Comparison of ENCODE assay signal across 20 cellular contexts in genomic region chr7:29308424-29308823, GRCh38.
"Had no signal": no experiment of that assay in that cellular context is flagged by ENCODE, and none has a peak within 500 bp of the region (broad histone marks: within the 10 kb centered on the region; RNA-seq: fewer than 3 reads in every experiment).

No MANE protein-coding gene starts in this region.

- H3K9ac ChIP-seq: parathyroid adenoma had no signal

- H3K27ac ChIP-seq: esophagus squamous epithelium, left lung, parathyroid adenoma, right lobe of liver, thoracic aorta, tibial nerve, upper lobe of right lung, uterus had no signal

- H3K36me3 ChIP-seq: esophagus squamous epithelium, left lung, right lobe of liver, thoracic aorta, tibial nerve, upper lobe of right lung, uterus had no signal

- ATAC-seq: left cardiac atrium; left lung; natural killer cell; stimulated activated naive B cell treated with anti-CD40 and anti-IgM and Interleukin-4, amounts not matched to agents 10 μg/mL and 1 μg/mL and 100 μg/mL, for 72 hours; upper lobe of right lung had no signal

- H3K4me1 Mint-ChIP-seq: stimulated activated naive B cell treated with anti-CD40 and anti-IgM and Interleukin-4, amounts not matched to agents 10 μg/mL and 1 μg/mL and 100 μg/mL, for 72 hours had no signal

- H3K79me2 ChIP-seq: parathyroid adenoma had no signal

- H3K27me3 ChIP-seq: left lung, right lobe of liver, tibial nerve, upper lobe of right lung, uterus had no signal

- H3K4me3 ChIP-seq: esophagus squamous epithelium, left lung, right lobe of liver, thoracic aorta, tibial nerve, upper lobe of right lung, uterus had no signal

- H2AFZ ChIP-seq: parathyroid adenoma had no signal

- H3K9me3 ChIP-seq: esophagus squamous epithelium, right lobe of liver, thoracic aorta, upper lobe of right lung, uterus had no signal

- DNase-seq: effector CD8-positive, alpha-beta T cell; esophagus squamous epithelium; foreskin melanocyte; left cardiac atrium; left lung; natural killer cell; occipital lobe; right lobe of liver; small intestine; stimulated activated CD4-positive, alpha-beta T cell treated with anti-CD3 and anti-CD28 coated beads, Interleukin-15, amount 100 ng/mL, for 24 hours; stimulated activated CD4-positive, alpha-beta T cell treated with anti-CD3 and anti-CD28 coated beads, Interleukin-2, amount 100 ng/mL, for 48 hours; stimulated activated naive B cell treated with anti-CD40 and anti-IgM and Interleukin-4, amounts not matched to agents 10 μg/mL and 1 μg/mL and 100 μg/mL, for 72 hours; upper lobe of right lung; uterus had no signal

- H3K4me3 Mint-ChIP-seq: dendritic cell treated with granulocyte-macrophage colony-stimulating factor and Interleukin-4, amounts not matched to agents 40 ng/mL and 50 ng/mL, for 4 days; natural killer cell; stimulated activated naive B cell treated with anti-CD40 and anti-IgM and Interleukin-4, amounts not matched to agents 10 μg/mL and 1 μg/mL and 100 μg/mL, for 72 hours; stimulated activated naive CD8-positive, alpha-beta T cell treated with anti-CD3 and anti-CD28 coated beads, Interleukin-15, Interleukin-2, amounts not matched to agents 100 ng/mL and 50 ng/mL, for 24 hours had no signal

- H3K27ac Mint-ChIP-seq: dendritic cell treated with granulocyte-macrophage colony-stimulating factor and Interleukin-4, amounts not matched to agents 40 ng/mL and 50 ng/mL, for 4 days; natural killer cell; progenitor cell of endocrine pancreas; stimulated activated naive B cell treated with anti-CD40 and anti-IgM and Interleukin-4, amounts not matched to agents 10 μg/mL and 1 μg/mL and 100 μg/mL, for 72 hours; stimulated activated naive CD8-positive, alpha-beta T cell treated with anti-CD3 and anti-CD28 coated beads, Interleukin-15, Interleukin-2, amounts not matched to agents 100 ng/mL and 50 ng/mL, for 24 hours had no signal

- H3K27me3 Mint-ChIP-seq: dendritic cell treated with granulocyte-macrophage colony-stimulating factor and Interleukin-4, amounts not matched to agents 40 ng/mL and 50 ng/mL, for 4 days; progenitor cell of endocrine pancreas; stimulated activated naive CD8-positive, alpha-beta T cell treated with anti-CD3 and anti-CD28 coated beads, Interleukin-15, Interleukin-2, amounts not matched to agents 100 ng/mL and 50 ng/mL, for 24 hours had no signal

- H3K4me1 ChIP-seq: esophagus squamous epithelium, left lung, parathyroid adenoma, right lobe of liver, tibial nerve, upper lobe of right lung, uterus had no signal

- H3K36me3 Mint-ChIP-seq: natural killer cell had no signal

- H3K9me3 Mint-ChIP-seq: dendritic cell treated with granulocyte-macrophage colony-stimulating factor and Interleukin-4, amounts not matched to agents 40 ng/mL and 50 ng/mL, for 4 days had no signal
